ENCODE assay signal across 19 cellular contexts in genomic region chr6:133809406-133809805, GRCh38.
A peak's percentile ranks its signal among the peaks of the same experiment; 100 is the strongest.
DNase-seq lines count a peak whose midpoint lies in the region; ATAC-seq, FAIRE-seq and TF ChIP-seq lines count a peak whose summit lies in the region.
"Had no signal": no experiment of that assay in that cellular context is flagged by ENCODE, and none has a peak within 500 bp of the region (broad histone marks: within the 10 kb centered on the region; RNA-seq: fewer than 3 reads in every experiment).

No MANE protein-coding gene starts in this region.

- no peak overlapping the region for H3K27ac ChIP-seq in A673 (ENCODE audit: low read depth, low read length, poor library complexity, severe bottlenecking)
- no peak overlapping the region for H3K27ac ChIP-seq in stomach
- H3K27ac ChIP-seq: RWPE1, SJCRH30 had no signal

- H3K4me1 ChIP-seq in A673 (ENCODE audit: insufficient read depth, low read length, poor library complexity, severe bottlenecking) (peaks cover 5% of the 10 kb centered on the region), stomach (no peaks in the 10 kb centered on the region)
- H3K4me1 ChIP-seq: HAP-1, SJCRH30 had no signal

- peak; percentile 61 for DNase-seq in A673 (ENCODE audit: low spot score)
- DNase-seq in HS-5 (ENCODE audit: low read depth), result peak; percentile 56
- DNase-seq in bronchial epithelial cell (ENCODE audit: low read depth), result peak; percentile 57
- peak; percentile 54 to 62 for DNase-seq in foreskin fibroblast
- DNase-seq in NCI-H2227 treated with DMSO at 0.1 percent for 48 hours (lab: John Stamatoyannopoulos, UW), result no peak
- DNase-seq in mucosa of gallbladder (ENCODE audit: low spot score), result no peak
- DNase-seq in stomach, result no peak
- DNase-seq: 8988T, C1 segment of cervical spinal cord, NCI-H1436 treated with DMSO at 0.1 percent for 48 hours, NCI-H2029 treated with DMSO at 0.1 percent for 48 hours, NCI-H2171 treated with DMSO at 0.1 percent for 48 hours, NCI-H510A, NCI-H774, PC-3, SJCRH30 had no signal

- no peak overlapping the region for H3K4me3 ChIP-seq in A673 (ENCODE audit: low read depth, low read length, poor library complexity, severe bottlenecking)
- no peak overlapping the region for H3K4me3 ChIP-seq in bronchial epithelial cell (ENCODE audit: low read depth, low read length)
- no peak overlapping the region for H3K4me3 ChIP-seq in foreskin fibroblast (ENCODE audit: low read depth in 1 of 2, low read length in 2 of 2)
- H3K4me3 ChIP-seq in stomach, result no peak overlapping the region
- H3K4me3 ChIP-seq: HAP-1, SJCRH30 had no signal

- WGBS in stomach, 5 donors, result 81 to 94% (median 88%) methylated on average over 1 of the region's 1 CpG

- TF ChIP-seq POLR2A in stomach (IDR thresholded peaks at IDR 0.05), result no peak

- CTCF ChIA-PET in A673 (lab: Charles Lee), result no interaction called here

- intact Hi-C loops in A673 (cut with micrococcal nuclease; ENCODE audit: unreplicated experiment), result no loop called here
- intact Hi-C loops in stomach (cut with DNase I; ENCODE audit: low total_unique reads), result no loop called here

- FAIRE-seq in bronchial epithelial cell (lab: Jason Lieb, UNC), result no peak

- H3K9me3 ChIP-seq in A673 (ENCODE audit: low read depth, low read length, poor library complexity, severe bottlenecking) (no peaks in the 10 kb centered on the region), stomach (no peaks in the 10 kb centered on the region)
- H3K9me3 ChIP-seq: HAP-1, SJCRH30 had no signal

- H3K27me3 ChIP-seq in A673 (replicated peaks; ENCODE audit: insufficient read depth, low read depth, low read length, poor library complexity) (no peaks in the 10 kb centered on the region), bronchial epithelial cell (ENCODE audit: control insufficient read depth, insufficient read depth, low read length) (no peaks in the 10 kb centered on the region), stomach (no peaks in the 10 kb centered on the region)
- H3K27me3 ChIP-seq: SJCRH30 had no signal

- TF ChIP-seq EP300 in stomach (IDR thresholded peaks at IDR 0.05), result no peak

- TF ChIP-seq CTCF in A673 (conservative IDR thresholded peaks at IDR 0.05; ENCODE audit: low read depth, low read length), result no peak
- no peak for TF ChIP-seq CTCF in bronchial epithelial cell (IDR thresholded peaks at IDR 0.05; ENCODE audit: insufficient read depth, low read length, severe bottlenecking)
- no peak for TF ChIP-seq CTCF in foreskin fibroblast (IDR thresholded peaks at IDR 0.05; ENCODE audit: low read depth, low read length)
- TF ChIP-seq CTCF in stomach (IDR thresholded peaks at IDR 0.05), result no peak

- ATAC-seq in GM18511 (IDR thresholded peaks at IDR 0.05; ENCODE audit: unreplicated experiment), result no peak
- ATAC-seq: PC-3 had no signal

- POLR2A ChIA-PET in A673 (lab: Charles Lee; ENCODE audit: low non-redundant PET), result no interaction called here

- H3K36me3 ChIP-seq in A673 (ENCODE audit: insufficient read depth, low read length, poor library complexity, severe bottlenecking) (no peaks in the 10 kb centered on the region), bronchial epithelial cell (ENCODE audit: control insufficient read depth, insufficient read depth, low read length) (no peaks in the 10 kb centered on the region), stomach (no peaks in the 10 kb centered on the region)
- H3K36me3 ChIP-seq: HAP-1, SJCRH30 had no signal

- no TSS peak for BruUV-seq in A673 (replicated peaks; lab: Mats Ljungman, UMichigan)

Comparison
In these comparisons a context has a peak if more than half of its experiments do, and no peak if none do; other contexts are left out.
1. DNase-seq: peak in A673 (single experiment), HS-5 (single experiment), bronchial epithelial cell (single experiment) and foreskin fibroblast (2 of 2); none in NCI-H2227 treated with DMSO at 0.1 percent for 48 hours (single experiment), mucosa of gallbladder (single experiment) and stomach (single experiment).